ENCODE assay signal across 1 cellular context in genomic region chr1:39491146-39491921, GRCh38.
A peak's percentile ranks its signal among the peaks of the same experiment; 100 is the strongest.
TF ChIP-seq lines count a peak whose summit lies in the region.

A gene with protein sequence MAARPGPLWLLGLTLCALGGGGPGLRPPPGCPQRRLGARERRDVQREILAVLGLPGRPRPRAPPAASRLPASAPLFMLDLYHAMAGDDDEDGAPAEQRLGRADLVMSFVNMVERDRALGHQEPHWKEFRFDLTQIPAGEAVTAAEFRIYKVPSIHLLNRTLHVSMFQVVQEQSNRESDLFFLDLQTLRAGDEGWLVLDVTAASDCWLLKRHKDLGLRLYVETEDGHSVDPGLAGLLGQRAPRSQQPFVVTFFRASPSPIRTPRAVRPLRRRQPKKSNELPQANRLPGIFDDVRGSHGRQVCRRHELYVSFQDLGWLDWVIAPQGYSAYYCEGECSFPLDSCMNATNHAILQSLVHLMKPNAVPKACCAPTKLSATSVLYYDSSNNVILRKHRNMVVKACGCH (plus strand): TSS chr1:39491636. CDS start chr1:39491992, 356 bp downstream.

TF ChIP-seq in K562, 482 proteins besides CTCF, POLR2A, EP300 and RAD21 (continued from another document and continues in another):
- 0 out of 2 replicates have a peak, but pooled peaks have one; percentile 17 for TF ChIP-seq CREB3L1 (IDR thresholded peaks at IDR 0.05; ENCODE audit: borderline replicate concordance, low read depth)
- 0 out of 2 replicates have a peak, but pooled peaks have one; percentile 24 for TF ChIP-seq CREM (IDR thresholded peaks at IDR 0.05; ENCODE audit: low read depth)
- no peak for TF ChIP-seq BDP1 (IDR thresholded peaks at IDR 0.05; ENCODE audit: insufficient read depth, insufficient read length)
- TF ChIP-seq YY1 (IDR thresholded peaks at IDR 0.05; ENCODE audit: borderline replicate concordance in 1 of 3, control insufficient read depth in 1 of 3, extremely low read depth in 1 of 3, insufficient read depth in 3 of 3, insufficient read length in 1 of 3, insufficient replicate concordance in 2 of 3, low read depth in 1 of 3, low read length in 2 of 3), result peak in 1 of 3 experiments; percentile 3
- 0 out of 2 replicates have a peak, but pooled peaks have one; percentile 5 for TF ChIP-seq SMC3 (conservative IDR thresholded peaks at IDR 0.05; ENCODE audit: insufficient read depth, low read depth, low read length)
- no peak for TF ChIP-seq ZBTB8A (IDR thresholded peaks at IDR 0.05; ENCODE audit: partially characterized antibody)
- TF ChIP-seq ZBTB33 (CRISPR knock-in tag; IDR thresholded peaks at IDR 0.05), result 0 out of 2 replicates have a peak, but pooled peaks have one; percentile 2
- peak; percentile 59 to 82 for TF ChIP-seq E2F6 (IDR thresholded peaks at IDR 0.05; ENCODE audit: borderline replicate concordance in 1 of 2, extremely low read depth in 1 of 2, insufficient read depth in 1 of 2, insufficient read length in 1 of 2, low read depth in 1 of 2, low read length in 1 of 2, poor library complexity in 1 of 2, severe bottlenecking in 1 of 2)
- TF ChIP-seq ZNF282 (CRISPR knock-in tag; IDR thresholded peaks at IDR 0.05), result peak; percentile 12; the same call in 1 of the 2 replicates
- no peak; the same call in 1 of the 2 replicates for TF ChIP-seq ESRRA (IDR thresholded peaks at IDR 0.05; ENCODE audit: borderline replicate concordance, low read depth)
- peak; percentile 35; the same call in 1 of the 2 replicates for TF ChIP-seq PHF8 (IDR thresholded peaks at IDR 0.05; ENCODE audit: borderline replicate concordance, low read length)
- peak; percentile 61; the same call in 1 of the 2 replicates for TF ChIP-seq GATAD2B (IDR thresholded peaks at IDR 0.05; ENCODE audit: borderline replicate concordance)
- peak; percentile 50 for TF ChIP-seq RBFOX2 (IDR thresholded peaks at IDR 0.05; ENCODE audit: low read depth, low read length)
- TF ChIP-seq TBP (optimal IDR thresholded peaks at IDR 0.05; ENCODE audit: low read depth, low read length), result peak; percentile 5
- TF ChIP-seq L3MBTL2 (IDR thresholded peaks at IDR 0.05), result peak; percentile 94
- TF ChIP-seq FUS (optimal IDR thresholded peaks at IDR 0.05; ENCODE audit: low read depth, low read length), result peak; percentile 26
- TF ChIP-seq NFIC (IDR thresholded peaks at IDR 0.05), result peak; percentile 74
- peak in 1 of 2 experiments; percentile 58; a peak in 2 of 4 replicates for TF ChIP-seq TRIM24 (IDR thresholded peaks at IDR 0.05)
- TF ChIP-seq KDM2B (CRISPR knock-in tag; IDR thresholded peaks at IDR 0.05), result peak; percentile 85; the same call in 1 of the 2 replicates
- no peak for TF ChIP-seq PRPF4 (IDR thresholded peaks at IDR 0.05; ENCODE audit: insufficient read depth, low read depth, low read length, poor library complexity, severe bottlenecking)
- peak; percentile 90 for TF ChIP-seq NCOA6 (IDR thresholded peaks at IDR 0.05)
- TF ChIP-seq, protein P1, sequence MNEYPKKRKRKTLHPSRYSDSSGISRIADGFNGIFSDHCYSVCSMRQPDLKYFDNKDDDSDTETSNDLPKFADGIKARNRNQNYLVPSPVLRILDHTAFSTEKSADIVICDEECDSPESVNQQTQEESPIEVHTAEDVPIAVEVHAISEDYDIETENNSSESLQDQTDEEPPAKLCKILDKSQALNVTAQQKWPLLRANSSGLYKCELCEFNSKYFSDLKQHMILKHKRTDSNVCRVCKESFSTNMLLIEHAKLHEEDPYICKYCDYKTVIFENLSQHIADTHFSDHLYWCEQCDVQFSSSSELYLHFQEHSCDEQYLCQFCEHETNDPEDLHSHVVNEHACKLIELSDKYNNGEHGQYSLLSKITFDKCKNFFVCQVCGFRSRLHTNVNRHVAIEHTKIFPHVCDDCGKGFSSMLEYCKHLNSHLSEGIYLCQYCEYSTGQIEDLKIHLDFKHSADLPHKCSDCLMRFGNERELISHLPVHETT (CRISPR knock-in tag; conservative IDR thresholded peaks at IDR 0.05 in 1 of 2, IDR thresholded peaks at IDR 0.05 in 1 of 2), result no peak
- TF ChIP-seq ARID2 (IDR thresholded peaks at IDR 0.05), result no peak
- TF ChIP-seq ZNF395 (CRISPR knock-in tag; IDR thresholded peaks at IDR 0.05), result 0 out of 2 replicates have a peak, but pooled peaks have one; percentile 25
- TF ChIP-seq, protein P2, sequence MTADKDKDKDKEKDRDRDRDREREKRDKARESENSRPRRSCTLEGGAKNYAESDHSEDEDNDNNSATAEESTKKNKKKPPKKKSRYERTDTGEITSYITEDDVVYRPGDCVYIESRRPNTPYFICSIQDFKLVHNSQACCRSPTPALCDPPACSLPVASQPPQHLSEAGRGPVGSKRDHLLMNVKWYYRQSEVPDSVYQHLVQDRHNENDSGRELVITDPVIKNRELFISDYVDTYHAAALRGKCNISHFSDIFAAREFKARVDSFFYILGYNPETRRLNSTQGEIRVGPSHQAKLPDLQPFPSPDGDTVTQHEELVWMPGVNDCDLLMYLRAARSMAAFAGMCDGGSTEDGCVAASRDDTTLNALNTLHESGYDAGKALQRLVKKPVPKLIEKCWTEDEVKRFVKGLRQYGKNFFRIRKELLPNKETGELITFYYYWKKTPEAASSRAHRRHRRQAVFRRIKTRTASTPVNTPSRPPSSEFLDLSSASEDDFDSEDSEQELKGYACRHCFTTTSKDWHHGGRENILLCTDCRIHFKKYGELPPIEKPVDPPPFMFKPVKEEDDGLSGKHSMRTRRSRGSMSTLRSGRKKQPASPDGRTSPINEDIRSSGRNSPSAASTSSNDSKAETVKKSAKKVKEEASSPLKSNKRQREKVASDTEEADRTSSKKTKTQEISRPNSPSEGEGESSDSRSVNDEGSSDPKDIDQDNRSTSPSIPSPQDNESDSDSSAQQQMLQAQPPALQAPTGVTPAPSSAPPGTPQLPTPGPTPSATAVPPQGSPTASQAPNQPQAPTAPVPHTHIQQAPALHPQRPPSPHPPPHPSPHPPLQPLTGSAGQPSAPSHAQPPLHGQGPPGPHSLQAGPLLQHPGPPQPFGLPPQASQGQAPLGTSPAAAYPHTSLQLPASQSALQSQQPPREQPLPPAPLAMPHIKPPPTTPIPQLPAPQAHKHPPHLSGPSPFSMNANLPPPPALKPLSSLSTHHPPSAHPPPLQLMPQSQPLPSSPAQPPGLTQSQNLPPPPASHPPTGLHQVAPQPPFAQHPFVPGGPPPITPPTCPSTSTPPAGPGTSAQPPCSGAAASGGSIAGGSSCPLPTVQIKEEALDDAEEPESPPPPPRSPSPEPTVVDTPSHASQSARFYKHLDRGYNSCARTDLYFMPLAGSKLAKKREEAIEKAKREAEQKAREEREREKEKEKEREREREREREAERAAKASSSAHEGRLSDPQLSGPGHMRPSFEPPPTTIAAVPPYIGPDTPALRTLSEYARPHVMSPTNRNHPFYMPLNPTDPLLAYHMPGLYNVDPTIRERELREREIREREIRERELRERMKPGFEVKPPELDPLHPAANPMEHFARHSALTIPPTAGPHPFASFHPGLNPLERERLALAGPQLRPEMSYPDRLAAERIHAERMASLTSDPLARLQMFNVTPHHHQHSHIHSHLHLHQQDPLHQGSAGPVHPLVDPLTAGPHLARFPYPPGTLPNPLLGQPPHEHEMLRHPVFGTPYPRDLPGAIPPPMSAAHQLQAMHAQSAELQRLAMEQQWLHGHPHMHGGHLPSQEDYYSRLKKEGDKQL (CRISPR knock-in tag; IDR thresholded peaks at IDR 0.05; ENCODE audit: borderline replicate concordance), result no peak
- peak; percentile 38; the same call in 1 of the 2 replicates for TF ChIP-seq SP1 (CRISPR knock-in tag; IDR thresholded peaks at IDR 0.05)
- no peak for TF ChIP-seq MTA2 (IDR thresholded peaks at IDR 0.05; ENCODE audit: low read depth)
- TF ChIP-seq TEAD1 (CRISPR knock-in tag; IDR thresholded peaks at IDR 0.05), result 0 out of 4 replicates have a peak, but pooled peaks of 1 of the 2 experiments have one; percentile 48
- peak; percentile 42; the same call in 1 of the 2 replicates for TF ChIP-seq ATF7 (IDR thresholded peaks at IDR 0.05)
- peak; percentile 98 for TF ChIP-seq RBM25 (IDR thresholded peaks at IDR 0.05; ENCODE audit: low read depth, low read length, severe bottlenecking)
- peak; percentile 14; the same call in 1 of the 2 replicates for TF ChIP-seq ZNF431 (CRISPR knock-in tag; IDR thresholded peaks at IDR 0.05)
- TF ChIP-seq ATF1 (CRISPR knock-in tag; IDR thresholded peaks at IDR 0.05), result no peak
- 0 out of 2 replicates have a peak, but pooled peaks have one; percentile 18 for TF ChIP-seq ATF1 (tag; IDR thresholded peaks at IDR 0.05)
- TF ChIP-seq EGR1 (conservative IDR thresholded peaks at IDR 0.05), result 0 out of 2 replicates have a peak, but pooled peaks have one; percentile 10
- 0 out of 2 replicates have a peak, but pooled peaks have one; percentile 27 for TF ChIP-seq ZFX (CRISPR knock-in tag; IDR thresholded peaks at IDR 0.05)
- TF ChIP-seq MEF2D (tag; conservative IDR thresholded peaks at IDR 0.05; ENCODE audit: low read depth), result no peak
- TF ChIP-seq HNRNPK (IDR thresholded peaks at IDR 0.05; ENCODE audit: low read depth, low read length, poor library complexity, severe bottlenecking), result no peak
- TF ChIP-seq HDAC1 (IDR thresholded peaks at IDR 0.05), result peak in 1 of 2 experiments; percentile 35; a peak in 1 of 4 replicates
- peak; percentile 37 for TF ChIP-seq PCBP1 (IDR thresholded peaks at IDR 0.05; ENCODE audit: low read depth, low read length, poor library complexity, severe bottlenecking)
- TF ChIP-seq MAZ (CRISPR knock-in tag; conservative IDR thresholded peaks at IDR 0.05 in 1 of 2, IDR thresholded peaks at IDR 0.05 in 1 of 2), result peak in 1 of 2 experiments; percentile 29; a peak in 2 of 4 replicates
- peak; percentile 66 for TF ChIP-seq NFYB (IDR thresholded peaks at IDR 0.05; ENCODE audit: extremely low read depth, insufficient read length)
- peak; percentile 80 for TF ChIP-seq CXXC5 (CRISPR knock-in tag; IDR thresholded peaks at IDR 0.05)
- TF ChIP-seq, protein P3, sequence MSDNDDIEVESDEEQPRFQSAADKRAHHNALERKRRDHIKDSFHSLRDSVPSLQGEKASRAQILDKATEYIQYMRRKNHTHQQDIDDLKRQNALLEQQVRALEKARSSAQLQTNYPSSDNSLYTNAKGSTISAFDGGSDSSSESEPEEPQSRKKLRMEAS (CRISPR knock-in tag; IDR thresholded peaks at IDR 0.05), result peak; percentile 8
- no peak for TF ChIP-seq CAMTA2 (CRISPR knock-in tag; conservative IDR thresholded peaks at IDR 0.05)
- 0 out of 2 replicates have a peak, but pooled peaks have one; percentile 13 for TF ChIP-seq DMBX1 (CRISPR knock-in tag; IDR thresholded peaks at IDR 0.05; ENCODE audit: borderline replicate concordance)
- TF ChIP-seq, protein P4, sequence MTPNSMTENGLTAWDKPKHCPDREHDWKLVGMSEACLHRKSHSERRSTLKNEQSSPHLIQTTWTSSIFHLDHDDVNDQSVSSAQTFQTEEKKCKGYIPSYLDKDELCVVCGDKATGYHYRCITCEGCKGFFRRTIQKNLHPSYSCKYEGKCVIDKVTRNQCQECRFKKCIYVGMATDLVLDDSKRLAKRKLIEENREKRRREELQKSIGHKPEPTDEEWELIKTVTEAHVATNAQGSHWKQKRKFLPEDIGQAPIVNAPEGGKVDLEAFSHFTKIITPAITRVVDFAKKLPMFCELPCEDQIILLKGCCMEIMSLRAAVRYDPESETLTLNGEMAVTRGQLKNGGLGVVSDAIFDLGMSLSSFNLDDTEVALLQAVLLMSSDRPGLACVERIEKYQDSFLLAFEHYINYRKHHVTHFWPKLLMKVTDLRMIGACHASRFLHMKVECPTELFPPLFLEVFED (CRISPR knock-in tag; conservative IDR thresholded peaks at IDR 0.05), result no peak
- peak; percentile 59; the same call in 1 of the 2 replicates for TF ChIP-seq ZNF121 (CRISPR knock-in tag; conservative IDR thresholded peaks at IDR 0.05)
- TF ChIP-seq SMAD4 (CRISPR knock-in tag; conservative IDR thresholded peaks at IDR 0.05), result 0 out of 2 replicates have a peak, but pooled peaks have one; percentile 37
